In the genomic region with DNA sequence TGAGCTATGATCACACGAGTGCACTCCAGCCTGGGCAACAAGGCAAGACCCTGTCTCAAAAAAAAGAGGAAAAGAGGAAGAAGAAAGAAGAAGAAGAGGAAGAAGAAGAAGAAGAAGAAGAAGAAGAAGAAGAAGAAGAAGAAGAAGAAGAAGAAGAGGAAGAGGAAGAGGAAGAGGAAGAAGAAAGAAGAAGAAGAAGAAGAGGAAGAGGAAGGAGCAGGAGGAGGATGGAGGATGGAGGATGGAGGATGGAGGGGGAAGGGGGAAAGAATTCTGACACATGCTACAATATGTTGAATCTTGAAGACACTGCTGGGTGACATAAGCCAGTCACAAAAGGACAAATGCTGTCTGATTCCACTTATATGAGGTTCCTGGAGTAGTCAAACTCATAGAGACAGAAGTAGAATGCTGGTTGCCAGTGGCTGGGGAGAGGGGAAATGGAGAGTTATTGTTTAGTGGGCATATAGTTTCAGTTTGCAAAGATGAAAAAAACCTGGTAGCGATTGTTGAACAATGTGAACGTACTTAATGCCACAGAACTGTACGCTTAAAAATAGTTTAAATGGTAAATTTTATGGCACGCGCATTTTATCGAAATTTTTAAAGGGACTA, we compare ENCODE assay signal across 9 cellular contexts. TPM values are rescaled to one million over a fixed set of nuclear protein-coding genes. Genes with fewer than 3 reads are reported as not detected.
DNase-seq lines count a peak whose midpoint lies in the region; ATAC-seq, FAIRE-seq and TF ChIP-seq lines count a peak whose summit lies in the region.
"Had no signal": no experiment of that assay in that cellular context is flagged by ENCODE, and none has a peak within 500 bp of the region (broad histone marks: within the 10 kb centered on the region; RNA-seq: fewer than 3 reads in every experiment).

No MANE protein-coding gene starts in this region.

- in situ Hi-C loops in GM12878 (cut with MboI) = no loop called here

- TF ChIP-seq CTCF in GM12878 (IDR thresholded peaks at IDR 0.05 in 2 of 3, conservative IDR thresholded peaks at IDR 0.05 in 1 of 3; ENCODE audit: control insufficient read depth in 2 of 3, extremely low read depth in 1 of 3, insufficient read depth in 1 of 3, low read depth in 3 of 3, low read length in 3 of 3) = no peak
- no peak for TF ChIP-seq CTCF in adrenal gland (IDR thresholded peaks at IDR 0.05)

- H3K79me2 ChIP-seq in GM12878 (ENCODE audit: control insufficient read depth, insufficient read depth, low read length) = no peaks in the 10 kb centered on the region

- SMC1A ChIA-PET in GM12878 (lab: Charles Lee; ENCODE audit: uncharacterized antibody, unreplicated experiment) = interaction anchor here (3.1 to 5.1 kb wide), 2 partner anchors 16 to 113 kb away, joined by 15 to 30 read pairs; no protein-coding TSS in a partner anchor

- POLR2A ChIA-PET in GM12878 (lab: Charles Lee) = no interaction called here

- H3K36me3 ChIP-seq in GM12878 (ENCODE audit: control insufficient read depth in 2 of 2, insufficient read depth in 2 of 2, low read length in 1 of 2) (no peaks in the 10 kb centered on the region), adrenal gland (replicated peaks in 1 of 2) (no peaks in the 10 kb centered on the region)

- TF ChIP-seq EP300 in GM12878 (IDR thresholded peaks at IDR 0.05; ENCODE audit: borderline replicate concordance in 1 of 2, control insufficient read depth in 1 of 2, low read depth in 2 of 2, low read length in 2 of 2) = no peak

- no peaks in the 10 kb centered on the region for H4K20me1 ChIP-seq in GM12878 (ENCODE audit: control insufficient read depth, insufficient read depth)

- peak; percentile 20 for ATAC-seq in HG03571 (IDR thresholded peaks at IDR 0.05; ENCODE audit: unreplicated experiment)
- ATAC-seq in GM12878 = peak; percentile 53

- H3K9me3 ChIP-seq in GM12878 (replicated peaks; ENCODE audit: control insufficient read depth, insufficient read depth, low read length) (no peaks in the 10 kb centered on the region), adrenal gland (replicated peaks in 1 of 3) (no peaks in the 10 kb centered on the region)

- no TSS peak for BruUV-seq in GM12878 (replicated peaks; lab: Mats Ljungman, UMichigan)

- 22% methylated on average over 7 of the region's 7 CpGs for WGBS in GM12878 (ENCODE audit: insufficient coverage, insufficient replicate concordance, low lambda C conversion rate, missing lambda C conversion rate)
- 54 to 74% (median 64%) methylated on average over 7 of the region's 7 CpGs for WGBS in adrenal gland, 4 donors

- peaks cover 5% of the 10 kb centered on the region for H3K4me1 ChIP-seq in GM12878 (ENCODE audit: control insufficient read depth, insufficient read depth, low read length)
- no peaks in the 10 kb centered on the region for H3K4me1 ChIP-seq in adrenal gland (replicated peaks in 1 of 2)

- peak overlapping the region; percentile 59 for H2AFZ ChIP-seq in GM12878 (ENCODE audit: control insufficient read depth, low read depth, low read length)

- CTCF ChIA-PET in GM12878 (lab: Yijun Ruan, JAX) = interaction anchor here (0.7 to 7.9 kb wide), 12 partner anchors 10 to 1029 kb away, joined by 3 to 127 read pairs (median 4); no protein-coding TSS in a partner anchor

- no peak overlapping the region for H3K27ac ChIP-seq in GM12878 (ENCODE audit: control insufficient read depth, insufficient read depth)
- peak overlapping the region in 2 of 21 experiments; percentile 16 to 47 for H3K27ac ChIP-seq in skin epidermis
- H3K27ac ChIP-seq in adrenal gland = no peak overlapping the region
- H3K27ac ChIP-seq: 22Rv1 had no signal

- RAD21 ChIA-PET in GM12878 (lab: Charles Lee; ENCODE audit: unreplicated experiment) = interaction anchor here (1.1 to 1.3 kb wide), 2 partner anchors 16 to 132 kb away, joined by 3 read pairs; no protein-coding TSS in a partner anchor

- H3K4me2 ChIP-seq in GM12878 (ENCODE audit: control insufficient read depth, insufficient read depth) = peak overlapping the region; percentile 38; the same call in 1 of the 2 replicates

- DNase-seq in DMS53 (lab: John Stamatoyannopoulos, UW) (peak; percentile 53), DMS53 treated with DMSO at 0.1 percent for 48 hours (lab: John Stamatoyannopoulos, UW; ENCODE audit: unreplicated experiment) (no peak), GM12878 (ENCODE audit: low read depth, low spot score) (no peak), frontal cortex (ENCODE audit: low spot score in 2 of 2) (no peak), adrenal gland (no peak), retina (no peak)

- H3K27me3 ChIP-seq in GM12878 (replicated peaks in 1 of 2; ENCODE audit: control insufficient read depth in 2 of 2, insufficient read depth in 2 of 2, low read length in 1 of 2) = no peaks in the 10 kb centered on the region
- no peaks in the 10 kb centered on the region for H3K27me3 ChIP-seq in adrenal gland

- peak; percentile 23 for FAIRE-seq in GM12878 (lab: Jason Lieb, UNC)
- FAIRE-seq in frontal cortex (lab: Jason Lieb, UNC) = no peak

- intact Hi-C loops in GM12878 (cut with micrococcal nuclease; ENCODE audit: unreplicated experiment) (loop anchor here (1.0 to 5.0 kb wide), 4 partner anchors 113 to 214 kb away; no protein-coding TSS in a partner anchor), adrenal gland (cut with DNase I) (loop anchor here in 1 of 2 donors (10.0 kb wide), 1 partner anchor 211 kb away; no protein-coding TSS in a partner anchor)

- H3K4me3 ChIP-seq in GM12878 (no peak overlapping the region), skin epidermis (peak overlapping the region; percentile 8 to 27 (median 18)), adrenal gland (peak overlapping the region in 1 of 4 donors; percentile 7)

- TF ChIP-seq RAD21 in GM12878 (IDR thresholded peaks at IDR 0.05; ENCODE audit: insufficient read depth, low read depth, low read length) = no peak

- TF ChIP-seq POLR2A in GM12878 (IDR thresholded peaks at IDR 0.05; ENCODE audit: low read depth, low read length) (no peak), adrenal gland (IDR thresholded peaks at IDR 0.05) (no peak)

- no peak overlapping the region for H3K9ac ChIP-seq in GM12878 (ENCODE audit: control insufficient read depth, insufficient read depth, low read length)

TF ChIP-seq in GM12878, 131 proteins besides CTCF, POLR2A, EP300 and RAD21:
- TF ChIP-seq SUPT20H (IDR thresholded peaks at IDR 0.05; ENCODE audit: borderline replicate concordance, control insufficient read depth, low read depth, low read length) (no peak), NRF1 (conservative IDR thresholded peaks at IDR 0.05; ENCODE audit: low read depth, low read length) (no peak), IKZF1 (conservative IDR thresholded peaks at IDR 0.05) (no peak), CEBPB (IDR thresholded peaks at IDR 0.05; ENCODE audit: borderline replicate concordance in 1 of 2, low read depth in 2 of 2, low read length in 2 of 2) (no peak), KLF5 (IDR thresholded peaks at IDR 0.05; ENCODE audit: partially characterized antibody) (no peak), CREM (IDR thresholded peaks at IDR 0.05; ENCODE audit: low read depth) (no peak)
- TF ChIP-seq, protein P1, sequence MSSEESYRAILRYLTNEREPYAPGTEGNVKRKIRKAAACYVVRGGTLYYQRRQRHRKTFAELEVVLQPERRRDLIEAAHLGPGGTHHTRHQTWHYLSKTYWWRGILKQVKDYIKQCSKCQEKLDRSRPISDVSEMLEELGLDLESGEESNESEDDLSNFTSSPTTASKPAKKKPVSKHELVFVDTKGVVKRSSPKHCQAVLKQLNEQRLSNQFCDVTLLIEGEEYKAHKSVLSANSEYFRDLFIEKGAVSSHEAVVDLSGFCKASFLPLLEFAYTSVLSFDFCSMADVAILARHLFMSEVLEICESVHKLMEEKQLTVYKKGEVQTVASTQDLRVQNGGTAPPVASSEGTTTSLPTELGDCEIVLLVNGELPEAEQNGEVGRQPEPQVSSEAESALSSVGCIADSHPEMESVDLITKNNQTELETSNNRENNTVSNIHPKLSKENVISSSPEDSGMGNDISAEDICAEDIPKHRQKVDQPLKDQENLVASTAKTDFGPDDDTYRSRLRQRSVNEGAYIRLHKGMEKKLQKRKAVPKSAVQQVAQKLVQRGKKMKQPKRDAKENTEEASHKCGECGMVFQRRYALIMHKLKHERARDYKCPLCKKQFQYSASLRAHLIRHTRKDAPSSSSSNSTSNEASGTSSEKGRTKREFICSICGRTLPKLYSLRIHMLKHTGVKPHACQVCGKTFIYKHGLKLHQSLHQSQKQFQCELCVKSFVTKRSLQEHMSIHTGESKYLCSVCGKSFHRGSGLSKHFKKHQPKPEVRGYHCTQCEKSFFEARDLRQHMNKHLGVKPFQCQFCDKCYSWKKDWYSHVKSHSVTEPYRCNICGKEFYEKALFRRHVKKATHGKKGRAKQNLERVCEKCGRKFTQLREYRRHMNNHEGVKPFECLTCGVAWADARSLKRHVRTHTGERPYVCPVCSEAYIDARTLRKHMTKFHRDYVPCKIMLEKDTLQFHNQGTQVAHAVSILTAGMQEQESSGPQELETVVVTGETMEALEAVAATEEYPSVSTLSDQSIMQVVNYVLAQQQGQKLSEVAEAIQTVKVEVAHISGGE (CRISPR knock-in tag; IDR thresholded peaks at IDR 0.05) = no peak

RNA-seq across cellular contexts. Expression of a gene that starts 47.3 kb away (rescaled TPM):
- 10.9 and 11.8 TPM in 2 replicates for total RNA-seq in GM12878 (2013; cell fraction: nucleolus; rRNA removed)
- 53.7 and 56.0 TPM in 2 replicates for total RNA-seq in GM12878 (2014; rRNA removed)
- total RNA-seq in GM12878 (2014; rRNA removed; fragmentation: Illumina TruSeq; extraction: Trizol) = 66.8 and 71.2 TPM in 2 replicates
- 53.3 and 57.4 TPM in 2 replicates for total RNA-seq in GM12878 (2021)
- 42.5 TPM for polyA plus RNA-seq in GM12878 (2011; ENCODE audit: low read depth)
- polyA plus RNA-seq in GM12878 (2011; rRNA removed) = 54.1 and 98.8 TPM in 2 replicates
- 33.1 and 42.0 TPM in 2 replicates for polyA plus RNA-seq in GM12878 (2011; cell fraction: cytosol; rRNA removed)
- 19.5 and 22.6 TPM in 2 replicates for polyA plus RNA-seq in GM12878 (2011; cell fraction: nucleus; rRNA removed)
- polyA plus RNA-seq in GM12878 (2012) = 61.8 and 73.7 TPM in 2 replicates
- 47.7 and 49.9 TPM in 2 replicates for polyA plus RNA-seq in GM12878 (2014; fragmentation: Illumina TruSeq; extraction: Trizol)
- polyA plus RNA-seq in GM12878 (2014; fragmentation: Nextera tagmentation; extraction: Ambion mirVana) = 100 to 1,000 TPM; 117 to 145 TPM
- polyA plus RNA-seq in GM12878 (2014; rRNA removed) = 71.7 and 79.7 TPM in 2 replicates
- 100 to 1,000 TPM; 173 to 178 TPM for polyA plus RNA-seq in GM12878 (2016; fragmentation: Nextera tagmentation; extraction: Ambion mirVana)
- 6.0 and 8.9 TPM in 2 replicates for polyA minus RNA-seq in GM12878 (2011; rRNA and poly(A)+ RNA removed)
- 9.0 and 9.4 TPM in 2 replicates for polyA minus RNA-seq in GM12878 (2011; cell fraction: cytosol; rRNA and poly(A)+ RNA removed)
- 11.4 and 15.4 TPM in 2 replicates for polyA minus RNA-seq in GM12878 (2011; cell fraction: nucleus; rRNA and poly(A)+ RNA removed)
- 14.3 TPM for total RNA-seq in frontal cortex
- 10 to 100 TPM; 22.9 to 37.7 (median 32.3) TPM for total RNA-seq in adrenal gland
- 10 to 100 TPM; 60.4 to 84.7 (median 68.8) TPM for polyA plus RNA-seq in adrenal gland
